Comparison of ENCODE assay signal across 8 cellular contexts in the genomic region with DNA sequence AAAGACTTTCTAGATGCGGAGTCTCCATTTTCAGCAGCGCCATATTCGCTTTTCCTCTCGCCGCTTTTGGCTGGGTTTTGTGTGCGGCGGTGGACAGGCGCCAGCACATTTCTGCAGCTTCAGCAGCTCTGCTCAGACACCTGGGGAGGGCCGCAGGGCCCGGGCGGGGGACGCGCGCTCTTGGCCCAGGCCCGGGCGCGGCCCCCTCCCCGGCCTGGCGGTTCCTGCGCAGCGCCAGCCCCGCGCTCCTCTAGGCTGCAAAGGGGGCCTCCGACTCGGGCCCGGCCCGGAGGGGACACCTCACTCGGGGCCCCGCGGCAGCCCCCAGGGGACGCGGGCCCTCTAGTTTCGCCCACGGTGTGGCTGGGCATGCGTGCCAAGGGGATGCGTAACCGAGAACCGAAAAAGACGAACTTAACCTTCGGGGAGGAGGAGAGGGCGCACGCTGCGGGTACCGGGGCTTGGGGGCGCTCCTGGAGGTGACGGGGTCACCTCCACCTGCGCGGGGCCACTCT. TPM values are rescaled to one million over a fixed set of nuclear protein-coding genes. Genes with fewer than 3 reads are reported as not detected.
DNase-seq lines count a peak whose midpoint lies in the region; ATAC-seq and TF ChIP-seq lines count a peak whose summit lies in the region.

No MANE protein-coding gene starts in this region.

- peak in 6 of 56 donors; percentile 0 to 23 (median 8) for TF ChIP-seq CTCF in dorsolateral prefrontal cortex (IDR thresholded peaks at IDR 0.05 in 54 of 56, conservative IDR thresholded peaks at IDR 0.05 in 2 of 56; ENCODE audit: low read depth in 1 of 56, partially characterized antibody in 56 of 56)

- intact Hi-C loops in activated CD4-positive, alpha-beta T cell treated with anti-CD3 and anti-CD28 coated beads for 36 hours (cut with DNase I, micrococcal nuclease): loop anchor here (1.0 to 5.0 kb wide), 8 partner anchors 23 to 845 kb away; partner anchors contain the start of genes COMMD3 (in 1 of the 2), MLLT10 (in 1 of the 2) and MSRB2 (in 1 of the 2)
- intact Hi-C loops in dorsolateral prefrontal cortex (cut with DNase I): loop anchor here (1.0 to 10.0 kb wide), 10 partner anchors 23 to 1185 kb away; partner anchors contain the start of genes DNAJC1 (in 2 of the 2), BMI1 (in 1 of the 2), COMMD3 (in 1 of the 2) and OTUD1 (in 1 of the 2)

- CTCF ChIA-PET in activated CD4-positive, alpha-beta T cell treated with anti-CD3 and anti-CD28 coated beads for 36 hours (lab: Charles Lee): interaction anchor here (0.6 kb wide), 1 partner anchor 185 kb away, joined by 4 read pairs; no protein-coding TSS in a partner anchor

- POLR2A ChIA-PET in activated CD4-positive, alpha-beta T cell treated with anti-CD3 and anti-CD28 coated beads for 36 hours (lab: Charles Lee): no interaction called here

- peak; percentile 17 for DNase-seq in AG08395 (ENCODE audit: low spot score)
- peak; percentile 78 for DNase-seq in activated CD4-positive, alpha-beta T cell treated with anti-CD3 and anti-CD28 coated beads for 36 hours
- peak in 9 of 10 donors; percentile 30 to 77 (median 52) for DNase-seq in dorsolateral prefrontal cortex
- peak; percentile 51 to 73 for DNase-seq in lung microvascular endothelial cell (ENCODE audit: low read depth in 2 of 2)
- DNase-seq in stimulated activated CD8-positive, alpha-beta memory T cell treated with anti-CD3 and anti-CD28 coated beads, Interleukin-12 subunit alpha, Interleukin-12 subunit beta, amount 100 ng/mL, for 1 hour (ENCODE audit: low read depth): peak; percentile 12
- no peak for DNase-seq in NCI-H1694 (lab: John Stamatoyannopoulos, UW)

- peak; percentile 56 for ATAC-seq in GM19023 (IDR thresholded peaks at IDR 0.05; ENCODE audit: unreplicated experiment)
- peak; percentile 52 for ATAC-seq in HG03196 (IDR thresholded peaks at IDR 0.05; ENCODE audit: unreplicated experiment)
- ATAC-seq in activated CD4-positive, alpha-beta T cell treated with anti-CD3 and anti-CD28 coated beads for 36 hours: peak; percentile 52

- H3K4me3 ChIP-seq in dorsolateral prefrontal cortex: peak overlapping the region; percentile 56 to 96 (median 81)

- H3K27me3 Mint-ChIP-seq in activated CD4-positive, alpha-beta T cell treated with anti-CD3 and anti-CD28 coated beads for 36 hours: peaks cover 9% of the 10 kb centered on the region

- H3K36me3 Mint-ChIP-seq in activated CD4-positive, alpha-beta T cell treated with anti-CD3 and anti-CD28 coated beads for 36 hours (ENCODE audit: low read depth): peaks cover 10% of the 10 kb centered on the region

- peaks cover 33% of the 10 kb centered on the region for H3K4me1 Mint-ChIP-seq in activated CD4-positive, alpha-beta T cell treated with anti-CD3 and anti-CD28 coated beads for 36 hours

- no peaks in the 10 kb centered on the region for H3K9me3 Mint-ChIP-seq in activated CD4-positive, alpha-beta T cell treated with anti-CD3 and anti-CD28 coated beads for 36 hours (ENCODE audit: low read depth)

- no peaks in the 10 kb centered on the region for H3K27me3 ChIP-seq in dorsolateral prefrontal cortex

- H3K27ac Mint-ChIP-seq in activated CD4-positive, alpha-beta T cell treated with anti-CD3 and anti-CD28 coated beads for 36 hours: peak overlapping the region; percentile 100

- H3K27ac ChIP-seq in dorsolateral prefrontal cortex: peak overlapping the region; percentile 97 to 100 (median 99)

- H3K4me3 Mint-ChIP-seq in activated CD4-positive, alpha-beta T cell treated with anti-CD3 and anti-CD28 coated beads for 36 hours: peak overlapping the region; percentile 93

RNA-seq across cellular contexts. Expression of gene EBLN1, which starts 34.5 kb away (rescaled TPM):
- not detected for total RNA-seq in activated CD4-positive, alpha-beta T cell treated with anti-CD3 and anti-CD28 coated beads for 36 hours
- under 1 TPM in 2 of 120 experiments, not detected in 118; 0.47 to 0.56 TPM for total RNA-seq in dorsolateral prefrontal cortex
- total RNA-seq in lung microvascular endothelial cell: not detected in 2 replicates
